Comparison of ENCODE assay signal across 9 cellular contexts in genomic region chr16:3094289-3095027, GRCh38. TPM values are rescaled to one million over a fixed set of nuclear protein-coding genes. Genes with fewer than 3 reads are reported as not detected.
A peak's percentile ranks its signal among the peaks of the same experiment; 100 is the strongest.
DNase-seq lines count a peak whose midpoint lies in the region; ATAC-seq and TF ChIP-seq lines count a peak whose summit lies in the region.
"Had no signal": no experiment of that assay in that cellular context is flagged by ENCODE, and none has a peak within 500 bp of the region (broad histone marks: within the 10 kb centered on the region; RNA-seq: fewer than 3 reads in every experiment).

No MANE protein-coding gene starts in this region.

- no peaks in the 10 kb centered on the region for H3K9me3 ChIP-seq in heart right ventricle
- H3K9me3 ChIP-seq in right atrium auricular region: no peaks in the 10 kb centered on the region

- POLR2A ChIA-PET in activated CD4-positive, alpha-beta memory T cell treated with anti-CD3 and anti-CD28 coated beads, Interleukin-2, amount 10 ng/mL, durations not matched to agents 7 days and 5 days (lab: Charles Lee): interaction anchor here (1.0 to 2.7 kb wide), 3 partner anchors 18 to 41 kb away, joined by 3 to 20 read pairs (median 4); partner anchors contain the start of gene ZNF213

- no peak for DNase-seq in heart right ventricle
- DNase-seq in right atrium auricular region (ENCODE audit: low spot score): no peak
- peak; percentile 56 for DNase-seq in NCI-H146 (lab: John Stamatoyannopoulos, UW)
- DNase-seq in activated CD4-positive, alpha-beta memory T cell treated with anti-CD3 and anti-CD28 coated beads, Interleukin-2, amount 10 ng/mL, durations not matched to agents 7 days and 5 days: peak; percentile 68
- peak; percentile 62 for DNase-seq in germinal center (ENCODE audit: low spot score)
- DNase-seq in stimulated activated naive CD4-positive, alpha-beta T cell treated with Interleukin-2 at 50 U/mL for 16 hours (lab: John Stamatoyannopoulos, UW): peak; percentile 26

- CTCF ChIA-PET in activated CD4-positive, alpha-beta memory T cell treated with anti-CD3 and anti-CD28 coated beads, Interleukin-2, amount 10 ng/mL, durations not matched to agents 7 days and 5 days (lab: Charles Lee): interaction anchor here (1.2 to 12.1 kb wide), 4 partner anchors 17 to 74 kb away, joined by 3 to 254 read pairs (median 4); partner anchors contain the start of gene ZNF213

- H3K4me1 Mint-ChIP-seq in activated CD4-positive, alpha-beta memory T cell treated with anti-CD3 and anti-CD28 coated beads, Interleukin-2, amount 10 ng/mL, durations not matched to agents 7 days and 5 days: peaks cover 46% of the 10 kb centered on the region

- H3K36me3 ChIP-seq in heart right ventricle: no peaks in the 10 kb centered on the region
- no peaks in the 10 kb centered on the region for H3K36me3 ChIP-seq in right atrium auricular region

- H3K36me3 Mint-ChIP-seq in activated CD4-positive, alpha-beta memory T cell treated with anti-CD3 and anti-CD28 coated beads, Interleukin-2, amount 10 ng/mL, durations not matched to agents 7 days and 5 days (ENCODE audit: low read depth): no peaks in the 10 kb centered on the region

- peak overlapping the region; percentile 1 for H3K4me3 Mint-ChIP-seq in activated CD4-positive, alpha-beta memory T cell treated with anti-CD3 and anti-CD28 coated beads, Interleukin-2, amount 10 ng/mL, durations not matched to agents 7 days and 5 days

- 86 to 90% methylated on average over 22 of the region's 22 CpGs for WGBS in heart right ventricle, 2 donors

- no peak overlapping the region for H3K4me3 ChIP-seq in heart right ventricle
- no peak overlapping the region for H3K4me3 ChIP-seq in right atrium auricular region

- no peak overlapping the region for H3K27ac ChIP-seq in heart right ventricle
- H3K27ac ChIP-seq in right atrium auricular region: no peak overlapping the region

- intact Hi-C loops in heart right ventricle (cut with DNase I): loop anchor here in 4 of 10 donors (2.0 to 10.0 kb wide), 4 partner anchors 32 to 70 kb away; no protein-coding TSS in a partner anchor

- peak; percentile 19 to 68 (median 49) for TF ChIP-seq CTCF in heart right ventricle (IDR thresholded peaks at IDR 0.05)
- peak in 1 of 2 donors; percentile 53 for TF ChIP-seq CTCF in right atrium auricular region (IDR thresholded peaks at IDR 0.05)

- peaks cover 0 to 10% (median 6%) of the 10 kb centered on the region in 7 donors for H3K27me3 ChIP-seq in heart right ventricle
- no peaks in the 10 kb centered on the region for H3K27me3 ChIP-seq in right atrium auricular region

- peak overlapping the region; percentile 37 for H3K27ac Mint-ChIP-seq in activated CD4-positive, alpha-beta memory T cell treated with anti-CD3 and anti-CD28 coated beads, Interleukin-2, amount 10 ng/mL, durations not matched to agents 7 days and 5 days

- H3K9me3 Mint-ChIP-seq in activated CD4-positive, alpha-beta memory T cell treated with anti-CD3 and anti-CD28 coated beads, Interleukin-2, amount 10 ng/mL, durations not matched to agents 7 days and 5 days: no peaks in the 10 kb centered on the region

- H3K27me3 Mint-ChIP-seq in activated CD4-positive, alpha-beta memory T cell treated with anti-CD3 and anti-CD28 coated beads, Interleukin-2, amount 10 ng/mL, durations not matched to agents 7 days and 5 days: no peaks in the 10 kb centered on the region

- H3K4me1 ChIP-seq in heart right ventricle (peaks cover 0 to 21% (median 3%) of the 10 kb centered on the region in 9 donors), right atrium auricular region (peaks cover 0 to 5% of the 10 kb centered on the region in 2 donors)

- no peak for ATAC-seq in heart right ventricle
- no peak for ATAC-seq in HG02973 (IDR thresholded peaks at IDR 0.05; ENCODE audit: unreplicated experiment)
- no peak for ATAC-seq in GM21381 (IDR thresholded peaks at IDR 0.05; ENCODE audit: unreplicated experiment)

RNA-seq across cellular contexts. Expression of gene ZSCAN10, which starts 4.6 kb away (rescaled TPM):
- total RNA-seq in heart right ventricle (not detected), right atrium auricular region (not detected)
- polyA plus RNA-seq in heart right ventricle: under 1 TPM; 0.01 to 0.07 TPM
- total RNA-seq in activated CD4-positive, alpha-beta memory T cell treated with anti-CD3 and anti-CD28 coated beads, Interleukin-2, amount 10 ng/mL, durations not matched to agents 7 days and 5 days: under 1 TPM in 1 of 2 experiments, not detected in 1; 0.15 TPM
- total RNA-seq: urinary bladder had no signal
- polyA plus RNA-seq: urinary bladder had no signal

RNA-seq across cellular contexts. Expression of gene ZNF205, which starts 17.9 kb away (rescaled TPM):
- 1 to 10 TPM; 5.8 to 9.0 (median 7.6) TPM for total RNA-seq in heart right ventricle
- 10 to 100 TPM; 13.8 to 26.9 TPM for polyA plus RNA-seq in heart right ventricle
- 10 to 100 TPM; 10.5 to 12.4 TPM for total RNA-seq in right atrium auricular region
- not detected for total RNA-seq in activated CD4-positive, alpha-beta memory T cell treated with anti-CD3 and anti-CD28 coated beads, Interleukin-2, amount 10 ng/mL, durations not matched to agents 7 days and 5 days

RNA-seq across cellular contexts. Expression of gene IL32, which starts 29.0 kb away (rescaled TPM):
- total RNA-seq in heart right ventricle (100 to 1,000 TPM in 1 of 10 donors, 10 to 100 TPM in 9; 23.4 to 204 (median 45.4) TPM), right atrium auricular region (10 to 100 TPM; 52.9 to 56.0 TPM)
- polyA plus RNA-seq in heart right ventricle: 100 to 1,000 TPM in 1 of 2 donors, 10 to 100 TPM in 1; 80.6 to 116 TPM
- total RNA-seq in activated CD4-positive, alpha-beta memory T cell treated with anti-CD3 and anti-CD28 coated beads, Interleukin-2, amount 10 ng/mL, durations not matched to agents 7 days and 5 days: 1,000 to 10,000 TPM; 4,131 to 4,213 TPM

RNA-seq across cellular contexts. Expression of gene ZNF213, which starts 40.4 kb away (rescaled TPM):
- 1 to 10 TPM; 5.9 to 9.2 (median 7.7) TPM for total RNA-seq in heart right ventricle
- 10 to 100 TPM in 1 of 2 donors, 1 to 10 TPM in 1; 6.9 to 10.1 TPM for polyA plus RNA-seq in heart right ventricle
- total RNA-seq in right atrium auricular region: 1 to 10 TPM; 7.3 to 7.9 TPM
- 10 to 100 TPM; 10.5 to 11.6 TPM for total RNA-seq in activated CD4-positive, alpha-beta memory T cell treated with anti-CD3 and anti-CD28 coated beads, Interleukin-2, amount 10 ng/mL, durations not matched to agents 7 days and 5 days

RNA-seq across cellular contexts. Expression of gene MMP25, which starts 48.1 kb away (rescaled TPM):
- total RNA-seq in heart right ventricle: 1 to 10 TPM in 5 of 10 donors, under 1 TPM in 5; 0.26 to 3.9 (median 1.2) TPM
- under 1 TPM; 0.30 to 0.95 TPM for polyA plus RNA-seq in heart right ventricle
- 1 to 10 TPM in 1 of 2 donors, under 1 TPM in 1; 0.30 to 1.7 TPM for total RNA-seq in right atrium auricular region
- 100 to 1,000 TPM; 112 to 117 TPM for total RNA-seq in activated CD4-positive, alpha-beta memory T cell treated with anti-CD3 and anti-CD28 coated beads, Interleukin-2, amount 10 ng/mL, durations not matched to agents 7 days and 5 days

Comparison
In these comparisons a context has a peak if more than half of its experiments do, and no peak if none do; other contexts are left out.
1. DNase-seq: peak in NCI-H146 (single experiment), activated CD4-positive, alpha-beta memory T cell treated with anti-CD3 and anti-CD28 coated beads, Interleukin-2, amount 10 ng/mL, durations not matched to agents 7 days and 5 days (single experiment), germinal center (single experiment) and stimulated activated naive CD4-positive, alpha-beta T cell treated with Interleukin-2 at 50 U/mL for 16 hours (single experiment); none in heart right ventricle (0 of 2) and right atrium auricular region (single experiment).
2. RNA of gene ZNF205, which starts 17.9 kb away (total RNA-seq): 10.5 to 12.4 TPM in right atrium auricular region and 5.8 to 9.0 TPM in heart right ventricle; not detected in activated CD4-positive, alpha-beta memory T cell treated with anti-CD3 and anti-CD28 coated beads, Interleukin-2, amount 10 ng/mL, durations not matched to agents 7 days and 5 days; every median in the first group is over 4 times any median in the second.
3. RNA of gene IL32, which starts 29.0 kb away (total RNA-seq): 4,131 to 4,213 TPM in activated CD4-positive, alpha-beta memory T cell treated with anti-CD3 and anti-CD28 coated beads, Interleukin-2, amount 10 ng/mL, durations not matched to agents 7 days and 5 days; 52.9 to 56.0 TPM in right atrium auricular region and 23.4 to 204 TPM in heart right ventricle; every median in the first group is over 10 times any median in the second.